10 cellular contexts compared by ENCODE assay signal in the genomic region with DNA sequence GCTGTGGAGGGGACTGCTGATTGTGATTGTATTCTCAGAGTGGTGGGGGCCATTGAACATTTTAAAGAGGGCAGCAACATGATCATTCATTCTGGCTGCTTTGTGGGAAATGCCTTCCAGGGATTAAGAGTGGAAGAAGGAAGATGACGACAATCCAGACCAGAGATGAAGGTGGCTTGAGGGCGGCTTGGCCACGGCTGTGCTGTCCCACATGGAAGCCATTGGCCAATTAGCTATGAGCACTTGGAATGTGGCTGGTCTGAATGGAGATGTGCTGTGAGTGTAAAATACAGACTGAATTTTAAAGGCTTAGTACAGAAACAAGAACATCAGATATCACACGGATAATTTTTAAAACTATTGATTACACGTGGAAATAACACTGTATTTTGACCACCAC. TPM values are rescaled to one million over a fixed set of nuclear protein-coding genes. Genes with fewer than 3 reads are reported as not detected.
"Had no signal": no experiment of that assay in that cellular context is flagged by ENCODE, and none has a peak within 500 bp of the region (broad histone marks: within the 10 kb centered on the region; RNA-seq: fewer than 3 reads in every experiment).

No MANE protein-coding gene starts in this region.

- DNase-seq: GOT3, H7, HFFc6, KBM-7 had no signal

- H3K9me3 ChIP-seq: HAP-1 had no signal

- H3K36me3 ChIP-seq: HAP-1 had no signal

- H3K4me1 ChIP-seq: HAP-1 had no signal

- H3K4me3 ChIP-seq: HAP-1 had no signal

- H3K27ac ChIP-seq: HL-60 had no signal

RNA-seq across cellular contexts. Expression of a gene that starts 19.2 kb away (rescaled TPM):
- total RNA-seq: H4, H7, HepG2, HFFc6, HT1080 had no signal
- polyA plus RNA-seq: IgD-negative memory B cell had no signal
